8 cellular contexts compared by ENCODE assay signal in the genomic region with DNA sequence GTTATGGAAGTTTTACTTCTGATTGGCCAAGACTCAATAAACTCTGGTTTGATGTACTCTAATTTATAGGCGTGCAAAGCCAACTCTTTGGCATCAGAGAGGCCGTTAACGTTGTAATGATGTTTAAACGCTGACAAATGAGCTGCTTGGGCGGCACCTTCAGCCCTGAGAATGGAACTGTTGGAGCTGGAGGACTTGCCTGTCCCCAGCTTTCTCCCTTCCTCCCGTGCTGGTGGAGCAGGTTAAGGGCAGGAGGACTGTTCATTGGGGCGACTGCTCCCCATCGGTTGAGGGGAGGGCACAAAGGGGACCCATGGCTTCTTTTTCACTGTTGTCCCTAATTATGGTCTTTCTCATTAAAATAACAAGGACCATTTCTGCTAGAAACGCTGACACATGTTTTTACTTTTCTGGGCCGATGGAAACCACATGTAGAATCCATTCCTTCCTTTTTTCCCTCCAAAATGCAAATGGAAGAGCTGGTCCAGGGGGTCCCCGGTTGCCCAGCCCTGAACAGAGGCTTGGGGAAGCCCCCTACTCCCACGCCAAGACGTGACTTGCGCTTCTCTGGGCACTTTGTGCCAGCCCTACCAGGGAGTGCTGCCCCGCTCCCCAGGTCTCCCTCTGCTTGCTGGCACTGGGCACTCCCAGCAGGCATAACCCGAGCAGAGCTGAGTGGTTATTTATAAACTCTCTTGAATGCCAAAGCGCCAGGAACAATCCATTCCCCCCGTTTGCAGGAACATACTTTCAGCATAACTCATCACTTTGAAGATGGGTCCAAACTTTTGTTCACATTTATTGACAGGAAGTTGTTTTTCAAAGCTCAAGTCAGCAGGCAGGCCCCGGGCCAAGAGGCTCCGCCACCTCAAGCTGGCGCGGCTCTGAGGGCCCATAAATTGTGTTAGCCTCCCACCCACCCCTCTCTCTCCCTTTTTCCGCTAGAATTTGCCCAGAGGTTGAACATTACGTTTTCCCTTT.
DNase-seq lines count a peak whose midpoint lies in the region; ATAC-seq and TF ChIP-seq lines count a peak whose summit lies in the region.

No MANE protein-coding gene starts in this region.

- H4K20me1 ChIP-seq in Karpas-422 (ENCODE audit: insufficient read depth, low read depth, low read length) = no peaks in the 10 kb centered on the region

- peak; percentile 27 to 33 for TF ChIP-seq POLR2A in gastrocnemius medialis (IDR thresholded peaks at IDR 0.05)

- H3K27me3 ChIP-seq in gastrocnemius medialis (no peaks in the 10 kb centered on the region), Karpas-422 (ENCODE audit: low read length) (no peaks in the 10 kb centered on the region)

- no peaks in the 10 kb centered on the region for H3K36me3 ChIP-seq in gastrocnemius medialis
- no peaks in the 10 kb centered on the region for H3K36me3 ChIP-seq in Karpas-422 (ENCODE audit: insufficient read depth, low read length)

- no peak overlapping the region for H3K4me2 ChIP-seq in Karpas-422 (ENCODE audit: low read depth, low read length, poor library complexity, severe bottlenecking)

- TF ChIP-seq CTCF in gastrocnemius medialis (IDR thresholded peaks at IDR 0.05 in 4 of 5, conservative IDR thresholded peaks at IDR 0.05 in 1 of 5) = no peak

- H3K27ac ChIP-seq in gastrocnemius medialis = peak overlapping the region; percentile 67 to 86 (median 76)
- H3K27ac ChIP-seq in Karpas-422 (ENCODE audit: low read length) = no peak overlapping the region

- no peaks in the 10 kb centered on the region for H3K9me2 ChIP-seq in Karpas-422 (replicated peaks; ENCODE audit: insufficient read depth, low read length)

- no peaks in the 10 kb centered on the region for H3K79me2 ChIP-seq in Karpas-422 (ENCODE audit: low read length)

- no peak overlapping the region for H3K9ac ChIP-seq in Karpas-422 (ENCODE audit: low read length)

- peak overlapping the region in 2 of 4 donors; percentile 21 to 28 for H3K4me3 ChIP-seq in gastrocnemius medialis
- no peak overlapping the region for H3K4me3 ChIP-seq in Karpas-422 (ENCODE audit: low read length)

- intact Hi-C loops in left ventricle myocardium superior (cut with micrococcal nuclease) = no loop called here
- intact Hi-C loops in gastrocnemius medialis (cut with DNase I; ENCODE audit: low total_unique reads) = loop anchor here (5.0 kb wide), 1 partner anchor 205 kb away; no protein-coding TSS in a partner anchor

- H3K4me1 ChIP-seq in gastrocnemius medialis (peaks cover 23 to 34% of the 10 kb centered on the region in 2 donors), Karpas-422 (ENCODE audit: low read length) (no peaks in the 10 kb centered on the region)

- ATAC-seq in left ventricle myocardium superior (peak; percentile 96), gastrocnemius medialis (peak; percentile 86 to 87)

- DNase-seq in GM04504 (ENCODE audit: low read depth) (peak; percentile 83), amniotic stem cell (lab: John Stamatoyannopoulos, UW) (peak; percentile 61), left ventricle myocardium superior (peak; percentile 74), gastrocnemius medialis (peak; percentile 71 to 77), NCI-H1694 (lab: John Stamatoyannopoulos, UW) (no peak), Karpas-422 (no peak), GDM1 (lab: John Stamatoyannopoulos, UW) (no peak), NCI-H524 treated with DMSO at 0.1 percent for 48 hours (lab: John Stamatoyannopoulos, UW) (no peak)

- H2AFZ ChIP-seq in Karpas-422 (ENCODE audit: low read length) = no peak overlapping the region

- H3K9me3 ChIP-seq in gastrocnemius medialis = no peaks in the 10 kb centered on the region
- no peaks in the 10 kb centered on the region for H3K9me3 ChIP-seq in Karpas-422 (ENCODE audit: low read length)

- in situ Hi-C loops in gastrocnemius medialis (cut with MboI; ENCODE audit: low sequenced_read_pairs in 4 of 4) = no loop called here

Comparison
In these comparisons a context has a peak if more than half of its experiments do, and no peak if none do; other contexts are left out.
1. DNase-seq: peak in GM04504 (single experiment), amniotic stem cell (single experiment), left ventricle myocardium superior (single experiment) and gastrocnemius medialis (2 of 2); none in NCI-H1694 (single experiment), Karpas-422 (single experiment), GDM1 (single experiment) and NCI-H524 treated with DMSO at 0.1 percent for 48 hours (single experiment).